13 cellular contexts compared by ENCODE assay signal in genomic region chr1:202553560-202554038, GRCh38.
DNase-seq lines count a peak whose midpoint lies in the region; ATAC-seq and TF ChIP-seq lines count a peak whose summit lies in the region.
"Had no signal": no experiment of that assay in that cellular context is flagged by ENCODE, and none has a peak within 500 bp of the region (broad histone marks: within the 10 kb centered on the region; RNA-seq: fewer than 3 reads in every experiment).

No MANE protein-coding gene starts in this region.

- no peaks in the 10 kb centered on the region for H3K9me3 ChIP-seq in A673 (ENCODE audit: low read depth, low read length, poor library complexity, severe bottlenecking)
- H3K9me3 ChIP-seq in mesodermal cell (ENCODE audit: control insufficient read depth, low read length) = no peaks in the 10 kb centered on the region

- H3K4me3 ChIP-seq in A673 (ENCODE audit: low read depth, low read length, poor library complexity, severe bottlenecking) (no peak overlapping the region), mesodermal cell (ENCODE audit: extremely low read depth, insufficient read depth, low read length, poor library complexity, severe bottlenecking) (no peak overlapping the region)
- H3K4me3 ChIP-seq: GM23338, skin epidermis had no signal

- DNase-seq in A673 (ENCODE audit: low spot score) (peak; percentile 88), activated B cell treated with CpG ODN at 0.5 μM for 24 hours (no peak), NCI-H526 treated with DMSO at 0.1 percent for 48 hours (lab: John Stamatoyannopoulos, UW) (no peak)
- no peak for DNase-seq in activated T-cell treated with anti-CD3 and anti-CD28 coated beads, Interleukin-2, amount 50 U/mL, for 48 hours
- DNase-seq: activated CD8-positive, alpha-beta memory T cell treated with anti-CD3 and anti-CD28 coated beads for 24 hours; CD4-positive, alpha-beta memory T cell; NCI-H1694 had no signal

- BruUV-seq in A673 (replicated peaks; lab: Mats Ljungman, UMichigan) = no TSS peak

- H3K36me3 Mint-ChIP-seq in activated B cell treated with CpG ODN at 0.5 μM for 24 hours (ENCODE audit: low read depth) = no peaks in the 10 kb centered on the region

- no peaks in the 10 kb centered on the region for H3K27me3 Mint-ChIP-seq in activated B cell treated with CpG ODN at 0.5 μM for 24 hours
- H3K27me3 Mint-ChIP-seq: CD4-positive, alpha-beta memory T cell had no signal

- H3K27me3 ChIP-seq in A673 (replicated peaks; ENCODE audit: insufficient read depth, low read depth, low read length, poor library complexity) = no peaks in the 10 kb centered on the region

- peak overlapping the region; percentile 54 for H3K27ac Mint-ChIP-seq in activated B cell treated with CpG ODN at 0.5 μM for 24 hours
- H3K27ac Mint-ChIP-seq: GM23338 had no signal

- no peak for TF ChIP-seq CTCF in A673 (conservative IDR thresholded peaks at IDR 0.05; ENCODE audit: low read depth, low read length)
- no peak for TF ChIP-seq CTCF in activated B cell treated with CpG ODN at 0.5 μM for 24 hours (IDR thresholded peaks at IDR 0.05)

- H3K36me3 ChIP-seq in A673 (ENCODE audit: insufficient read depth, low read length, poor library complexity, severe bottlenecking) (no peaks in the 10 kb centered on the region), mesodermal cell (ENCODE audit: control insufficient read depth, insufficient read depth, low read length) (no peaks in the 10 kb centered on the region)

- H3K4me1 ChIP-seq in A673 (ENCODE audit: insufficient read depth, low read length, poor library complexity, severe bottlenecking) = peaks cover 25% of the 10 kb centered on the region
- peaks cover 3% of the 10 kb centered on the region for H3K4me1 ChIP-seq in mesodermal cell (ENCODE audit: control insufficient read depth, insufficient read depth, low read length, poor library complexity, severe bottlenecking)

- no peaks in the 10 kb centered on the region for H3K9me3 Mint-ChIP-seq in activated B cell treated with CpG ODN at 0.5 μM for 24 hours
- H3K9me3 Mint-ChIP-seq: CD4-positive, alpha-beta memory T cell; GM23338 had no signal

- CTCF ChIA-PET in A673 (lab: Charles Lee) = no interaction called here
- CTCF ChIA-PET in activated B cell treated with CpG ODN at 0.5 μM for 24 hours (lab: Charles Lee) = interaction anchor here (1.4 kb wide), 1 partner anchor 18 kb away, joined by 6 read pairs; no protein-coding TSS in a partner anchor

- ATAC-seq in HG03097 (IDR thresholded peaks at IDR 0.05; ENCODE audit: low FRiP score, unreplicated experiment) = peak; percentile 50
- peak; percentile 96 for ATAC-seq in activated B cell treated with CpG ODN at 0.5 μM for 24 hours (ENCODE audit: low read depth)
- ATAC-seq in GM18868 (IDR thresholded peaks at IDR 0.05; ENCODE audit: unreplicated experiment) = no peak
- ATAC-seq in HG03039 (IDR thresholded peaks at IDR 0.05; ENCODE audit: unreplicated experiment) = no peak
- ATAC-seq: GM23338 had no signal

- WGBS in mesodermal cell (ENCODE audit: insufficient coverage in 2 of 2), 2 experiments = 82 to 87% methylated on average over 2 of the region's 3 CpGs

- peaks cover 20% of the 10 kb centered on the region for H3K4me1 Mint-ChIP-seq in activated B cell treated with CpG ODN at 0.5 μM for 24 hours
- H3K4me1 Mint-ChIP-seq: CD4-positive, alpha-beta memory T cell had no signal

- no peak overlapping the region for H3K4me3 Mint-ChIP-seq in activated B cell treated with CpG ODN at 0.5 μM for 24 hours
- H3K4me3 Mint-ChIP-seq: CD4-positive, alpha-beta memory T cell; GM23338 had no signal

- intact Hi-C loops in A673 (cut with micrococcal nuclease; ENCODE audit: unreplicated experiment) (no loop called here), activated B cell treated with CpG ODN at 0.5 μM for 24 hours (cut with micrococcal nuclease) (no loop called here)

- POLR2A ChIA-PET in A673 (lab: Charles Lee; ENCODE audit: low non-redundant PET) = interaction anchor here (0.6 kb wide), 2 partner anchors 70 to 114 kb away, joined by 4 to 11 read pairs; no protein-coding TSS in a partner anchor
- POLR2A ChIA-PET in activated B cell treated with CpG ODN at 0.5 μM for 24 hours (lab: Charles Lee) = interaction anchor here (0.9 kb wide), 1 partner anchor 12 kb away, joined by 4 read pairs; no protein-coding TSS in a partner anchor

- H3K27ac ChIP-seq in A673 (ENCODE audit: low read depth, low read length, poor library complexity, severe bottlenecking) = peak overlapping the region; percentile 64
- peak overlapping the region; percentile 18 for H3K27ac ChIP-seq in mesodermal cell (ENCODE audit: low read depth, low read length, severe bottlenecking)

Comparison
In these comparisons a context has a peak if more than half of its experiments do, and no peak if none do; other contexts are left out.
1. ATAC-seq: peak in HG03097 (single experiment) and activated B cell treated with CpG ODN at 0.5 μM for 24 hours (single experiment); none in GM18868 (single experiment) and HG03039 (single experiment).